1 cellular context compared by ENCODE assay signal in the genomic region with DNA sequence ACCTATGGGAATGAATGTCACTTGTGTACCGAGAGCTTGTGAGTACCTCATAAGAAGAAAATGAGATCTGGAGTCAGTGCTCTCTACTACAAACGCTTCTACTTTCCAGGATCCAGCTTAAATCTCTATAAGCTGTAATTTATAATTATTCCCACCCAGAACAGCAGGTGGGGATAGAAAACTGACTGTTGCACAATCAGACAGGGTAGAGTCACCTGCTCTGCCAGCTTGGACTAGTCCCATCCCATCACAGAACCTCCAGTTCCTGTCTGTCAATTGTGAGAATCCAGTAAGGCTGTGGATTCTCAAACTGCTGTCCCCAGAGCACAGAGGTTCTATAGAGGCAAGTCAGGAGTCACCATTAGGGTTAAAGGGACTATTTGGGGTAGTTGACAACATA.
TF ChIP-seq lines count a peak whose summit lies in the region.

No MANE protein-coding gene starts in this region.

TF ChIP-seq in liver, 16 proteins besides CTCF, POLR2A, EP300 and RAD21 (continued from another document):
- TF ChIP-seq, protein P1, sequence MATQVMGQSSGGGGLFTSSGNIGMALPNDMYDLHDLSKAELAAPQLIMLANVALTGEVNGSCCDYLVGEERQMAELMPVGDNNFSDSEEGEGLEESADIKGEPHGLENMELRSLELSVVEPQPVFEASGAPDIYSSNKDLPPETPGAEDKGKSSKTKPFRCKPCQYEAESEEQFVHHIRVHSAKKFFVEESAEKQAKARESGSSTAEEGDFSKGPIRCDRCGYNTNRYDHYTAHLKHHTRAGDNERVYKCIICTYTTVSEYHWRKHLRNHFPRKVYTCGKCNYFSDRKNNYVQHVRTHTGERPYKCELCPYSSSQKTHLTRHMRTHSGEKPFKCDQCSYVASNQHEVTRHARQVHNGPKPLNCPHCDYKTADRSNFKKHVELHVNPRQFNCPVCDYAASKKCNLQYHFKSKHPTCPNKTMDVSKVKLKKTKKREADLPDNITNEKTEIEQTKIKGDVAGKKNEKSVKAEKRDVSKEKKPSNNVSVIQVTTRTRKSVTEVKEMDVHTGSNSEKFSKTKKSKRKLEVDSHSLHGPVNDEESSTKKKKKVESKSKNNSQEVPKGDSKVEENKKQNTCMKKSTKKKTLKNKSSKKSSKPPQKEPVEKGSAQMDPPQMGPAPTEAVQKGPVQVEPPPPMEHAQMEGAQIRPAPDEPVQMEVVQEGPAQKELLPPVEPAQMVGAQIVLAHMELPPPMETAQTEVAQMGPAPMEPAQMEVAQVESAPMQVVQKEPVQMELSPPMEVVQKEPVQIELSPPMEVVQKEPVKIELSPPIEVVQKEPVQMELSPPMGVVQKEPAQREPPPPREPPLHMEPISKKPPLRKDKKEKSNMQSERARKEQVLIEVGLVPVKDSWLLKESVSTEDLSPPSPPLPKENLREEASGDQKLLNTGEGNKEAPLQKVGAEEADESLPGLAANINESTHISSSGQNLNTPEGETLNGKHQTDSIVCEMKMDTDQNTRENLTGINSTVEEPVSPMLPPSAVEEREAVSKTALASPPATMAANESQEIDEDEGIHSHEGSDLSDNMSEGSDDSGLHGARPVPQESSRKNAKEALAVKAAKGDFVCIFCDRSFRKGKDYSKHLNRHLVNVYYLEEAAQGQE (IDR thresholded peaks at IDR 0.05), result no peak
- TF ChIP-seq EGR1 (IDR thresholded peaks at IDR 0.05; ENCODE audit: low read depth in 2 of 2) (no peak), FOXA1 (IDR thresholded peaks at IDR 0.05) (no peak)
